ENCODE assay signal across 9 cellular contexts in genomic region chr7:42883950-42884349, GRCh38. TPM values are rescaled to one million over a fixed set of nuclear protein-coding genes. Genes with fewer than 3 reads are reported as not detected.
DNase-seq lines count a peak whose midpoint lies in the region; ATAC-seq lines count a peak whose summit lies in the region.
"Had no signal": no experiment of that assay in that cellular context is flagged by ENCODE, and none has a peak within 500 bp of the region (broad histone marks: within the 10 kb centered on the region; RNA-seq: fewer than 3 reads in every experiment).

No MANE protein-coding gene starts in this region.

- no peaks in the 10 kb centered on the region for H3K36me3 ChIP-seq in neuronal stem cell (replicated peaks in 1 of 2; ENCODE audit: control insufficient read depth in 2 of 2, insufficient read depth in 2 of 2, low read length in 2 of 2)
- H3K36me3 ChIP-seq: SJCRH30 had no signal

- peak overlapping the region; percentile 37 for H2AK5ac ChIP-seq in neuronal stem cell (ENCODE audit: low read depth, low read length)

- H3K9me3 ChIP-seq in neuronal stem cell (replicated peaks in 1 of 2; ENCODE audit: control insufficient read depth in 2 of 2, insufficient read depth in 1 of 2, low read depth in 1 of 2, low read length in 2 of 2): peaks cover 3 to 14% of the 10 kb centered on the region in 2 donors
- H3K9me3 ChIP-seq: SJCRH30 had no signal

- peak overlapping the region; percentile 85 for H3K23ac ChIP-seq in neuronal stem cell (ENCODE audit: low read depth, low read length, poor library complexity)

- H2BK12ac ChIP-seq in neuronal stem cell (ENCODE audit: low read length): peak overlapping the region; percentile 7

- H3K4me3 ChIP-seq in neuronal stem cell (ENCODE audit: low read length in 2 of 2): no peak overlapping the region
- H3K4me3 ChIP-seq: SJCRH30 had no signal

- H3K79me1 ChIP-seq in neuronal stem cell (ENCODE audit: low read depth, low read length): peaks cover 3% of the 10 kb centered on the region

- no peak overlapping the region for H4K8ac ChIP-seq in neuronal stem cell (ENCODE audit: low read depth, low read length)

- DNase-seq in amniotic epithelial cell (ENCODE audit: low read depth) (peak; percentile 64), neuronal stem cell (ENCODE audit: low spot score) (no peak), NCI-H2196 treated with DMSO at 0.1 percent for 48 hours (lab: John Stamatoyannopoulos, UW; ENCODE audit: unreplicated experiment) (no peak)
- DNase-seq in activated CD4-positive, alpha-beta T cell treated with anti-CD3 and anti-CD28 coated beads, Interleukin-2, amount 50 U/mL, for 1 hour: no peak
- no peak for DNase-seq in stimulated activated CD4-positive, alpha-beta T cell treated with anti-CD3 and anti-CD28 coated beads, Interleukin-1b, Interleukin-23, amount 100 ng/mL, for 48 hours
- DNase-seq: activated CD8-positive, alpha-beta memory T cell treated with anti-CD3 and anti-CD28 coated beads, Interleukin-2, amount 50 U/mL, for 48 hours; SJCRH30 had no signal

- no peak overlapping the region for H3K4me2 ChIP-seq in neuronal stem cell (ENCODE audit: insufficient read depth, low read length, poor library complexity, severe bottlenecking)

- ATAC-seq in GM18907 (IDR thresholded peaks at IDR 0.05; ENCODE audit: unreplicated experiment) (peak; percentile 57), HG03432 (IDR thresholded peaks at IDR 0.05; ENCODE audit: unreplicated experiment) (peak; percentile 35)

- H2AFZ ChIP-seq in neuronal stem cell (ENCODE audit: low read length): no peak overlapping the region

- H3K14ac ChIP-seq in neuronal stem cell (ENCODE audit: low read length): peak overlapping the region; percentile 71

- H3K27ac ChIP-seq in neuronal stem cell (replicated peaks; ENCODE audit: low read length): no peak overlapping the region
- H3K27ac ChIP-seq: SJCRH30 had no signal

- peak overlapping the region; percentile 35 for H2BK5ac ChIP-seq in neuronal stem cell (ENCODE audit: low read length)

- no CpG with 5 or more reads among the region's 6 CpGs for WGBS in neuronal stem cell (ENCODE audit: extremely low coverage in 2 of 2, insufficient read length in 2 of 2, insufficient replicate concordance in 1 of 2), 2 donors

- no peak overlapping the region for H3K9ac ChIP-seq in neuronal stem cell (ENCODE audit: low read depth, low read length, poor library complexity)

- peak overlapping the region; percentile 80 for H3K18ac ChIP-seq in neuronal stem cell (ENCODE audit: low read length)

- no peak overlapping the region for H2BK120ac ChIP-seq in neuronal stem cell (ENCODE audit: low read depth, low read length)

- H3K27me3 ChIP-seq in neuronal stem cell (ENCODE audit: control insufficient read depth in 3 of 3, insufficient read depth in 3 of 3, low read depth in 1 of 3, low read length in 3 of 3): no peaks in the 10 kb centered on the region

- H3K4me1 ChIP-seq in neuronal stem cell (ENCODE audit: control insufficient read depth in 2 of 2, insufficient read depth in 1 of 2, low read depth in 1 of 2, low read length in 2 of 2): no peaks in the 10 kb centered on the region
- H3K4me1 ChIP-seq: SJCRH30 had no signal

- H3K4ac ChIP-seq in neuronal stem cell (ENCODE audit: low read length): peak overlapping the region; percentile 17

- no peak overlapping the region for H4K91ac ChIP-seq in neuronal stem cell (ENCODE audit: low read depth, low read length, poor library complexity)

- H2BK15ac ChIP-seq in neuronal stem cell (ENCODE audit: low read length): no peak overlapping the region

RNA-seq across cellular contexts. Expression of gene C7orf25, which starts 27.9 kb away (rescaled TPM):
- polyA plus RNA-seq in neuronal stem cell (2013, experiment 1 of 2): 2.5 TPM
- polyA plus RNA-seq in neuronal stem cell (2013, experiment 2 of 2): 2.4 TPM

RNA-seq across cellular contexts. Expression of gene PSMA2, which starts 48.0 kb away (rescaled TPM):
- polyA plus RNA-seq in neuronal stem cell (2013, experiment 1 of 2): 224 TPM
- polyA plus RNA-seq in neuronal stem cell (2013, experiment 2 of 2): 232 TPM

RNA-seq across cellular contexts. Expression of gene MRPL32, which starts 48.2 kb away (rescaled TPM):
- 96.2 TPM for polyA plus RNA-seq in neuronal stem cell (2013, experiment 1 of 2)
- 101 TPM for polyA plus RNA-seq in neuronal stem cell (2013, experiment 2 of 2)
